Comparison of ENCODE assay signal across 15 cellular contexts in genomic region chr15:31484369-31484951, GRCh38.
DNase-seq lines count a peak whose midpoint lies in the region; ATAC-seq lines count a peak whose summit lies in the region.
"Had no signal": no experiment of that assay in that cellular context is flagged by ENCODE, and none has a peak within 500 bp of the region (broad histone marks: within the 10 kb centered on the region; RNA-seq: fewer than 3 reads in every experiment).

No MANE protein-coding gene starts in this region.

- peaks cover 45% of the 10 kb centered on the region for H3K36me3 Mint-ChIP-seq in activated CD4-positive, alpha-beta T cell treated with anti-CD3 and anti-CD28 coated beads, Interleukin-2, amount 10 ng/mL, durations not matched to agents 24 days and 14 days (ENCODE audit: low read depth)
- H3K36me3 Mint-ChIP-seq in activated CD8-positive, alpha-beta T cell treated with anti-CD3 and anti-CD28 coated beads, Interleukin-2, amount 10 ng/mL, durations not matched to agents 7 days and 5 days (ENCODE audit: low read depth) = peaks cover 32% of the 10 kb centered on the region
- peaks cover 6 to 8% of the 10 kb centered on the region in 2 donors for H3K36me3 Mint-ChIP-seq in stimulated activated naive B cell treated with anti-CD40 and anti-IgM and Interleukin-4, amounts not matched to agents 10 μg/mL and 1 μg/mL and 100 μg/mL, for 72 hours

- no peaks in the 10 kb centered on the region for H3K9me3 Mint-ChIP-seq in activated CD4-positive, alpha-beta T cell treated with anti-CD3 and anti-CD28 coated beads, Interleukin-2, amount 10 ng/mL, durations not matched to agents 24 days and 14 days
- no peaks in the 10 kb centered on the region for H3K9me3 Mint-ChIP-seq in activated CD8-positive, alpha-beta T cell treated with anti-CD3 and anti-CD28 coated beads, Interleukin-2, amount 10 ng/mL, durations not matched to agents 7 days and 5 days (ENCODE audit: insufficient read depth)
- H3K9me3 Mint-ChIP-seq in stimulated activated naive B cell treated with anti-CD40 and anti-IgM and Interleukin-4, amounts not matched to agents 10 μg/mL and 1 μg/mL and 100 μg/mL, for 72 hours = peaks cover 0 to 4% of the 10 kb centered on the region in 2 donors

- no peaks in the 10 kb centered on the region for H3K27me3 Mint-ChIP-seq in activated CD4-positive, alpha-beta T cell treated with anti-CD3 and anti-CD28 coated beads, Interleukin-2, amount 10 ng/mL, durations not matched to agents 24 days and 14 days
- no peaks in the 10 kb centered on the region for H3K27me3 Mint-ChIP-seq in activated CD8-positive, alpha-beta T cell treated with anti-CD3 and anti-CD28 coated beads, Interleukin-2, amount 10 ng/mL, durations not matched to agents 7 days and 5 days (ENCODE audit: low read depth)
- peaks cover 19 to 30% of the 10 kb centered on the region in 2 donors for H3K27me3 Mint-ChIP-seq in stimulated activated naive B cell treated with anti-CD40 and anti-IgM and Interleukin-4, amounts not matched to agents 10 μg/mL and 1 μg/mL and 100 μg/mL, for 72 hours

- intact Hi-C loops in activated CD4-positive, alpha-beta T cell treated with anti-CD3 and anti-CD28 coated beads, Interleukin-2, amount 10 ng/mL, durations not matched to agents 24 days and 14 days (cut with micrococcal nuclease) = no loop called here

- H3K4me1 Mint-ChIP-seq in activated CD4-positive, alpha-beta T cell treated with anti-CD3 and anti-CD28 coated beads, Interleukin-2, amount 10 ng/mL, durations not matched to agents 24 days and 14 days = peaks cover 68% of the 10 kb centered on the region
- peaks cover 73% of the 10 kb centered on the region for H3K4me1 Mint-ChIP-seq in activated CD8-positive, alpha-beta T cell treated with anti-CD3 and anti-CD28 coated beads, Interleukin-2, amount 10 ng/mL, durations not matched to agents 7 days and 5 days (ENCODE audit: low read depth)
- peaks cover 29 to 59% of the 10 kb centered on the region in 2 donors for H3K4me1 Mint-ChIP-seq in stimulated activated naive B cell treated with anti-CD40 and anti-IgM and Interleukin-4, amounts not matched to agents 10 μg/mL and 1 μg/mL and 100 μg/mL, for 72 hours

- peak overlapping the region; percentile 18; the same call in 1 of the 2 replicates for H3K4me3 ChIP-seq in iPS-20b (ENCODE audit: low read length)
- H3K4me3 ChIP-seq: A549, body of pancreas, thoracic aorta had no signal

- no peak overlapping the region for H3K27ac ChIP-seq in iPS-20b (ENCODE audit: low read length)
- H3K27ac ChIP-seq: A549, body of pancreas, thoracic aorta had no signal

- H3K4me1 ChIP-seq in iPS-20b (ENCODE audit: insufficient read depth, low read length) = no peaks in the 10 kb centered on the region; the same call in 1 of the 2 replicates

- H3K36me3 ChIP-seq in iPS-20b (ENCODE audit: insufficient read depth, low read depth, low read length) = no peaks in the 10 kb centered on the region
- H3K36me3 ChIP-seq: thoracic aorta had no signal

- ATAC-seq in activated CD8-positive, alpha-beta T cell treated with anti-CD3 and anti-CD28 coated beads, Interleukin-2, amount 10 ng/mL, durations not matched to agents 7 days and 5 days = no peak
- no peak for ATAC-seq in stimulated activated naive B cell treated with anti-CD40 and anti-IgM and Interleukin-4, amounts not matched to agents 10 μg/mL and 1 μg/mL and 100 μg/mL, for 72 hours (replicated peaks)
- ATAC-seq: A549, body of pancreas, HCT116, Right ventricle myocardium inferior had no signal

- H3K27ac Mint-ChIP-seq in activated CD4-positive, alpha-beta T cell treated with anti-CD3 and anti-CD28 coated beads, Interleukin-2, amount 10 ng/mL, durations not matched to agents 24 days and 14 days = peak overlapping the region; percentile 93
- peak overlapping the region; percentile 90 for H3K27ac Mint-ChIP-seq in activated CD8-positive, alpha-beta T cell treated with anti-CD3 and anti-CD28 coated beads, Interleukin-2, amount 10 ng/mL, durations not matched to agents 7 days and 5 days
- H3K27ac Mint-ChIP-seq in stimulated activated naive B cell treated with anti-CD40 and anti-IgM and Interleukin-4, amounts not matched to agents 10 μg/mL and 1 μg/mL and 100 μg/mL, for 72 hours = peak overlapping the region; percentile 65

- H3K27me3 ChIP-seq in iPS-20b (ENCODE audit: insufficient read depth, low read length) = peaks cover 70% of the 10 kb centered on the region
- H3K27me3 ChIP-seq: body of pancreas had no signal

- H3K4me3 Mint-ChIP-seq in activated CD4-positive, alpha-beta T cell treated with anti-CD3 and anti-CD28 coated beads, Interleukin-2, amount 10 ng/mL, durations not matched to agents 24 days and 14 days = peak overlapping the region; percentile 87
- peak overlapping the region; percentile 83 for H3K4me3 Mint-ChIP-seq in activated CD8-positive, alpha-beta T cell treated with anti-CD3 and anti-CD28 coated beads, Interleukin-2, amount 10 ng/mL, durations not matched to agents 7 days and 5 days
- peak overlapping the region; percentile 82 to 86 for H3K4me3 Mint-ChIP-seq in stimulated activated naive B cell treated with anti-CD40 and anti-IgM and Interleukin-4, amounts not matched to agents 10 μg/mL and 1 μg/mL and 100 μg/mL, for 72 hours

- DNase-seq in activated CD4-positive, alpha-beta T cell treated with anti-CD3 and anti-CD28 coated beads, Interleukin-2, amount 10 ng/mL, durations not matched to agents 24 days and 14 days = no peak
- DNase-seq in activated CD4-positive, alpha-beta T cell treated with anti-CD3 and anti-CD28 coated beads for 48 hours = no peak
- no peak for DNase-seq in activated CD8-positive, alpha-beta T cell treated with anti-CD3 and anti-CD28 coated beads, Interleukin-2, amount 10 ng/mL, durations not matched to agents 7 days and 5 days
- no peak for DNase-seq in stimulated activated naive B cell treated with anti-CD40 and anti-IgM and Interleukin-4, amounts not matched to agents 10 μg/mL and 1 μg/mL and 100 μg/mL, for 72 hours
- no peak for DNase-seq in NCI-H510A treated with DMSO at 0.1 percent for 48 hours (lab: John Stamatoyannopoulos, UW)
- no peak for DNase-seq in NCI-H774 (lab: John Stamatoyannopoulos, UW)
- DNase-seq in dermis blood vessel endothelial cell = no peak
- DNase-seq: body of pancreas, COR-L47, NCI-H2081 had no signal

- H3K9ac ChIP-seq in iPS-20b (ENCODE audit: low read depth, low read length) = no peak overlapping the region

- CTCF ChIA-PET in activated CD8-positive, alpha-beta T cell treated with anti-CD3 and anti-CD28 coated beads, Interleukin-2, amount 10 ng/mL, durations not matched to agents 7 days and 5 days (lab: Charles Lee) = interaction anchor here (0.8 to 4.6 kb wide), 5 partner anchors 11 to 159 kb away, joined by 3 to 22 read pairs (median 3); no protein-coding TSS in a partner anchor

- POLR2A ChIA-PET in activated CD8-positive, alpha-beta T cell treated with anti-CD3 and anti-CD28 coated beads, Interleukin-2, amount 10 ng/mL, durations not matched to agents 7 days and 5 days (lab: Charles Lee) = interaction anchor here (0.6 to 2.7 kb wide), 13 partner anchors 10 to 160 kb away, joined by 3 to 14 read pairs (median 4); no protein-coding TSS in a partner anchor

- no peaks in the 10 kb centered on the region for H3K9me3 ChIP-seq in iPS-20b (ENCODE audit: insufficient read depth, low read depth, low read length)
- H3K9me3 ChIP-seq: A549, body of pancreas, thoracic aorta had no signal
